In genomic region chr4:114019276-114019971, GRCh38 we compare ENCODE assay signal across 31 cellular contexts. TPM values are rescaled to one million over a fixed set of nuclear protein-coding genes. Genes with fewer than 3 reads are reported as not detected.
DNase-seq lines count a peak whose midpoint lies in the region; ATAC-seq and TF ChIP-seq lines count a peak whose summit lies in the region.
"Had no signal": no experiment of that assay in that cellular context is flagged by ENCODE, and none has a peak within 500 bp of the region (broad histone marks: within the 10 kb centered on the region; RNA-seq: fewer than 3 reads in every experiment).

No MANE protein-coding gene starts in this region.

- H3K4me3 ChIP-seq in breast epithelium (no peak overlapping the region), cardiac fibroblast (replicated peaks in 1 of 2; ENCODE audit: low read depth in 2 of 2, low read length in 2 of 2) (no peak overlapping the region), fibroblast of pulmonary artery (replicated peaks; ENCODE audit: low read depth, low read length) (no peak overlapping the region)
- H3K4me3 ChIP-seq: hepatocyte, K562, MG63, SK-N-MC had no signal

- no peak for ATAC-seq in GM19463 (IDR thresholded peaks at IDR 0.05; ENCODE audit: unreplicated experiment)
- ATAC-seq: activated CD4-positive, CD25-positive, alpha-beta regulatory T cell treated with anti-CD3 and anti-CD28 coated beads, Interleukin-2, amount 50 U/mL, for 24 hours; foreskin keratinocyte; K562; left cardiac atrium; sciatic nerve had no signal

- H3K4me1 Mint-ChIP-seq in MCF 10A (ENCODE audit: insufficient read depth, unreplicated experiment) = peaks cover 28% of the 10 kb centered on the region
- H3K4me1 Mint-ChIP-seq in activated CD4-positive, alpha-beta T cell treated with anti-CD3 and anti-CD28 coated beads, Interleukin-2, amount 10 ng/mL, durations not matched to agents 7 days and 5 days = no peaks in the 10 kb centered on the region
- H3K4me1 Mint-ChIP-seq: activated naive CD4-positive, alpha-beta T cell treated with anti-CD3 and anti-CD28 coated beads, Interleukin-2, amount 50 U/mL, for 24 hours; central memory CD8-positive, alpha-beta T cell had no signal

- H3K9me3 ChIP-seq in breast epithelium = no peaks in the 10 kb centered on the region
- H3K9me3 ChIP-seq: MG63 had no signal

- H3K27me3 ChIP-seq in breast epithelium = no peaks in the 10 kb centered on the region
- H3K27me3 ChIP-seq: foreskin keratinocyte, hepatocyte, MG63 had no signal

- H3K27ac Mint-ChIP-seq in MCF 10A (ENCODE audit: low read depth, unreplicated experiment) = no peak overlapping the region
- H3K27ac Mint-ChIP-seq in activated CD4-positive, alpha-beta T cell treated with anti-CD3 and anti-CD28 coated beads, Interleukin-2, amount 10 ng/mL, durations not matched to agents 7 days and 5 days = no peak overlapping the region
- H3K27ac Mint-ChIP-seq: activated CD4-positive, alpha-beta memory T cell treated with anti-CD3 and anti-CD28 coated beads for 36 hours; activated naive CD4-positive, alpha-beta T cell treated with anti-CD3 and anti-CD28 coated beads, Interleukin-2, amount 50 U/mL, for 24 hours; CD4-positive, alpha-beta memory T cell; memory B cell; progenitor cell of endocrine pancreas; T-helper 1 cell treated with Interleukin-12 subunit alpha and Interleukin-12 subunit beta and Interleukin-4 antibody, amounts not matched to agents 30 μg/mL and 1 μg/mL, for 36 hours had no signal

- TF ChIP-seq POLR2A in breast epithelium (IDR thresholded peaks at IDR 0.05) = no peak

- H3K27ac ChIP-seq in breast epithelium = no peak overlapping the region
- H3K27ac ChIP-seq: 22Rv1, foreskin keratinocyte, hepatocyte, SK-N-MC had no signal

- intact Hi-C loops in MCF 10A (cut with micrococcal nuclease) (no loop called here), breast epithelium (cut with DNase I; ENCODE audit: low total_unique reads) (no loop called here)

- CTCF ChIA-PET in MCF 10A (lab: Yijun Ruan, JAX) = no interaction called here
- CTCF ChIA-PET in activated CD4-positive, alpha-beta T cell treated with anti-CD3 and anti-CD28 coated beads, Interleukin-2, amount 10 ng/mL, durations not matched to agents 7 days and 5 days (lab: Charles Lee) = no interaction called here

- H3K4me1 ChIP-seq in breast epithelium = no peaks in the 10 kb centered on the region

- no peaks in the 10 kb centered on the region for H3K27me3 Mint-ChIP-seq in MCF 10A (ENCODE audit: insufficient read depth, unreplicated experiment)
- H3K27me3 Mint-ChIP-seq in activated CD4-positive, alpha-beta T cell treated with anti-CD3 and anti-CD28 coated beads, Interleukin-2, amount 10 ng/mL, durations not matched to agents 7 days and 5 days = no peaks in the 10 kb centered on the region
- H3K27me3 Mint-ChIP-seq: activated CD4-positive, alpha-beta memory T cell treated with anti-CD3 and anti-CD28 coated beads for 36 hours; CD4-positive, alpha-beta memory T cell; central memory CD8-positive, alpha-beta T cell; progenitor cell of endocrine pancreas had no signal

- no TSS peak for BruUV-seq in MCF 10A (replicated peaks; lab: Mats Ljungman, UMichigan)

- DNase-seq in MCF 10A (ENCODE audit: unreplicated experiment) (peak; percentile 48), breast epithelium (ENCODE audit: low spot score in 2 of 2) (no peak), cardiac fibroblast (ENCODE audit: low read depth in 2 of 2) (peak; percentile 70 to 71), fibroblast of pulmonary artery (ENCODE audit: low read depth) (peak; percentile 69), DMS79 (lab: John Stamatoyannopoulos, UW) (no peak), NOMO-1 (lab: John Stamatoyannopoulos, UW; ENCODE audit: unreplicated experiment in 2 of 2) (no peak)
- no peak for DNase-seq in activated CD4-positive, alpha-beta T cell treated with anti-CD3 and anti-CD28 coated beads, Interleukin-2, amount 10 ng/mL, durations not matched to agents 7 days and 5 days
- DNase-seq: activated CD4-positive, alpha-beta memory T cell treated with anti-CD3 and anti-CD28 coated beads for 36 hours; activated CD8-positive, alpha-beta memory T cell treated with anti-CD3 and anti-CD28 coated beads, Interleukin-2, amount 50 U/mL, for 48 hours; aorta; CD4-positive, alpha-beta memory T cell; dermis blood vessel endothelial cell; GOT3; left cardiac atrium; MG63; NCI-H2029 treated with DMSO at 0.1 percent for 48 hours; NCI-H226; stimulated activated naive CD4-positive, alpha-beta T cell treated with Interleukin-2 at 50 U/mL for 16 hours had no signal

- no peaks in the 10 kb centered on the region for H3K36me3 Mint-ChIP-seq in MCF 10A (ENCODE audit: insufficient read depth, unreplicated experiment)
- no peaks in the 10 kb centered on the region for H3K36me3 Mint-ChIP-seq in activated CD4-positive, alpha-beta T cell treated with anti-CD3 and anti-CD28 coated beads, Interleukin-2, amount 10 ng/mL, durations not matched to agents 7 days and 5 days (ENCODE audit: low read depth)
- H3K36me3 Mint-ChIP-seq: activated CD4-positive, alpha-beta memory T cell treated with anti-CD3 and anti-CD28 coated beads for 36 hours; activated naive CD4-positive, alpha-beta T cell treated with anti-CD3 and anti-CD28 coated beads, Interleukin-2, amount 50 U/mL, for 24 hours; CD4-positive, alpha-beta memory T cell; memory B cell had no signal

- H3K36me3 ChIP-seq in breast epithelium = no peaks in the 10 kb centered on the region
- H3K36me3 ChIP-seq: MG63 had no signal

- TF ChIP-seq CTCF in MCF 10A (IDR thresholded peaks at IDR 0.05; ENCODE audit: unreplicated experiment) (no peak), breast epithelium (IDR thresholded peaks at IDR 0.05) (no peak), cardiac fibroblast (IDR thresholded peaks at IDR 0.05; ENCODE audit: low read depth, low read length) (no peak), fibroblast of pulmonary artery (IDR thresholded peaks at IDR 0.05; ENCODE audit: low read length, missing control alignments) (no peak)

- no peak overlapping the region for H3K4me3 Mint-ChIP-seq in MCF 10A (ENCODE audit: unreplicated experiment)
- H3K4me3 Mint-ChIP-seq in activated CD4-positive, alpha-beta T cell treated with anti-CD3 and anti-CD28 coated beads, Interleukin-2, amount 10 ng/mL, durations not matched to agents 7 days and 5 days = no peak overlapping the region
- H3K4me3 Mint-ChIP-seq: activated CD4-positive, alpha-beta memory T cell treated with anti-CD3 and anti-CD28 coated beads for 36 hours; activated naive CD4-positive, alpha-beta T cell treated with anti-CD3 and anti-CD28 coated beads, Interleukin-2, amount 50 U/mL, for 24 hours; CD4-positive, alpha-beta memory T cell; central memory CD8-positive, alpha-beta T cell; memory B cell; T-helper 1 cell treated with Interleukin-12 subunit alpha and Interleukin-12 subunit beta and Interleukin-4 antibody, amounts not matched to agents 30 μg/mL and 1 μg/mL, for 36 hours had no signal

- peaks cover 6% of the 10 kb centered on the region for H3K9me3 Mint-ChIP-seq in MCF 10A (ENCODE audit: unreplicated experiment)
- H3K9me3 Mint-ChIP-seq in activated CD4-positive, alpha-beta T cell treated with anti-CD3 and anti-CD28 coated beads, Interleukin-2, amount 10 ng/mL, durations not matched to agents 7 days and 5 days = no peaks in the 10 kb centered on the region
- H3K9me3 Mint-ChIP-seq: activated naive CD4-positive, alpha-beta T cell treated with anti-CD3 and anti-CD28 coated beads, Interleukin-2, amount 50 U/mL, for 24 hours; CD4-positive, alpha-beta memory T cell; central memory CD8-positive, alpha-beta T cell; memory B cell had no signal

- POLR2A ChIA-PET in MCF 10A (lab: Yijun Ruan, JAX) = interaction anchor here (1.0 kb wide), 2 partner anchors 40 to 41 kb away, joined by 3 read pairs; partner anchors contain the start of gene ARSJ
- POLR2A ChIA-PET in activated CD4-positive, alpha-beta T cell treated with anti-CD3 and anti-CD28 coated beads, Interleukin-2, amount 10 ng/mL, durations not matched to agents 7 days and 5 days (lab: Charles Lee) = no interaction called here

RNA-seq across cellular contexts. Expression of gene ARSJ, which starts 40.0 kb away (rescaled TPM):
- 36.2 and 50.7 TPM in 2 replicates for total RNA-seq in MCF 10A (2022)
- total RNA-seq in breast epithelium = 10 to 100 TPM in 1 of 3 donors, 1 to 10 TPM in 2; 1.1 to 10.7 (median 8.8) TPM
- total RNA-seq in activated CD4-positive, alpha-beta T cell treated with anti-CD3 and anti-CD28 coated beads, Interleukin-2, amount 10 ng/mL, durations not matched to agents 7 days and 5 days = not detected
- total RNA-seq: K562 had no signal

Comparison
In these comparisons a context has a peak if more than half of its experiments do, and no peak if none do; other contexts are left out.
1. DNase-seq: peak in MCF 10A (single experiment), cardiac fibroblast (2 of 2) and fibroblast of pulmonary artery (single experiment); none in breast epithelium (0 of 2), DMS79 (single experiment), NOMO-1 (0 of 2) and activated CD4-positive, alpha-beta T cell treated with anti-CD3 and anti-CD28 coated beads, Interleukin-2, amount 10 ng/mL, durations not matched to agents 7 days and 5 days (single experiment).